Comparison of ENCODE assay signal across 8 cellular contexts in the genomic region with DNA sequence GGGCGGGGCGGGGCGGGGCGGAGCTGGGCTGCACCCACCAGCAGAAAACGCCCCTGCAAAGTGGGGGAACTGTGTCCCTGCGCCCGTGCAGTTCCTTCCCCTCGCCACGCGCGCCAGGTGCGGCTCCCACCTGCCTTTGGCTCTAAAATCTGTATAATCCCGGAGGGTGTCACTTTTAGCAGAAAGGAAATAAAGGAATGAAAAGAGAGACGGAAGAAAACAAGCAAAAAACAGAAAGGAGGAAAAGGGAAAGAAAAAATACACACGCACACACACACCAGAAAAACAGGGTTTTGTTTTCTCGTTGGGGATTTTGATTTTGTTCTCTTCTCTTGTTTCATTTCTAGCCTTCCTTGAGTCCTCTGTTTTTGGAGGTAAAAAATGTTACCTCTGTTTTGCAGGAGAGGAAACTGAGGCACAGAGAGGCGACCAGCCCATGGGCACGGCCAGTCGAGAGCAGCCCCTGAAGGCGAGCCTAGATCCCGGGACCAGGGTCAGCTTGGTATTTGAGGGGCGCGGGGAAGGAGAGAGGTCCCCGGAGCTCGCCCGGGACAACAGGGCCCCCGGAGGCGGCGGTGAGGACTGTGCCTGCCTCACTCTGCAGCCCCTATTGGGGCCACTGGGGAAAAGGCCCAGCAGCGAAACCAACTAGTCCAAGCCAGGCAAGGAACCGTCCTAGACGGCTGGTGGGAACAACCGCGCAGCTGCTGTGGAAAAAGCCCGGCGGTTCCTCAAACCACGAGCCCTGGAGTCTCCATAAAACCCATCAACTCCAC. TPM values are rescaled to one million over a fixed set of nuclear protein-coding genes. Genes with fewer than 3 reads are reported as not detected.
DNase-seq lines count a peak whose midpoint lies in the region; ATAC-seq, FAIRE-seq and TF ChIP-seq lines count a peak whose summit lies in the region.

No MANE protein-coding gene starts in this region.

- H3K9me3 ChIP-seq in adipocyte (ENCODE audit: control insufficient read depth, low read length) (no peaks in the 10 kb centered on the region), right lobe of liver (no peaks in the 10 kb centered on the region), uterus (no peaks in the 10 kb centered on the region)

- H3K36me3 ChIP-seq in adipocyte (ENCODE audit: control insufficient read depth, insufficient read depth, low read length, severe bottlenecking) (no peaks in the 10 kb centered on the region), right lobe of liver (no peaks in the 10 kb centered on the region), uterus (no peaks in the 10 kb centered on the region)

- ATAC-seq in right lobe of liver, result no peak

- intact Hi-C loops in right lobe of liver (cut with DNase I), result loop anchor here in 1 of 2 donors (10.0 kb wide), 1 partner anchor 65 kb away; no protein-coding TSS in a partner anchor
- intact Hi-C loops in uterus (cut with DNase I; ENCODE audit: low total_unique reads), result no loop called here

- WGBS in right lobe of liver (ENCODE audit: insufficient coverage, low coverage, low lambda C conversion rate, missing lambda C conversion rate), result 2% methylated on average over 19 of the region's 37 CpGs

- TF ChIP-seq POLR2A in right lobe of liver (IDR thresholded peaks at IDR 0.05) (peak; percentile 3), uterus (IDR thresholded peaks at IDR 0.05) (no peak)

- H3K4me1 ChIP-seq in adipocyte (ENCODE audit: control insufficient read depth, insufficient read depth, low read length) (peaks cover 44% of the 10 kb centered on the region), right lobe of liver (peaks cover 0 to 39% (median 19%) of the 10 kb centered on the region in 4 donors), uterus (peaks cover 0 to 30% of the 10 kb centered on the region in 2 donors)

- H3K4me3 ChIP-seq in AG04449 (ENCODE audit: low read depth, low read length), result peak overlapping the region; percentile 55
- H3K4me3 ChIP-seq in adipocyte (ENCODE audit: low read length), result peak overlapping the region; percentile 77
- H3K4me3 ChIP-seq in right lobe of liver, result peak overlapping the region; percentile 88 to 99 (median 92)
- peak overlapping the region; percentile 46 to 75 for H3K4me3 ChIP-seq in uterus

- H3K27me3 ChIP-seq in adipocyte (replicated peaks; ENCODE audit: control insufficient read depth, insufficient read depth, low read length) (no peaks in the 10 kb centered on the region), right lobe of liver (no peaks in the 10 kb centered on the region), uterus (no peaks in the 10 kb centered on the region)

- H3K27ac ChIP-seq in right lobe of liver (peak overlapping the region in 2 of 3 donors; percentile 43 to 72), uterus (peak overlapping the region; percentile 40 to 86)

- CTCF ChIA-PET in AG04449 (lab: Yijun Ruan, JAX) (interaction anchor here (0.6 to 6.2 kb wide), 4 partner anchors 11 to 208 kb away, joined by 3 to 66 read pairs (median 4); partner anchors contain the start of gene LITAFD), HEK293T (lab: Yijun Ruan, JAX) (interaction anchor here (0.5 to 1.2 kb wide), 3 partner anchors 10 to 265 kb away, joined by 3 read pairs; partner anchors contain the start of gene LITAFD)

- DNase-seq in AG04449 (ENCODE audit: low read depth, low spot score) (no peak), HEK293T (ENCODE audit: extremely low spot score) (peak; percentile 44), adipocyte (ENCODE audit: low read depth) (no peak), right lobe of liver (no peak), uterus (no peak), NCI-H510A (lab: John Stamatoyannopoulos, UW) (no peak), urothelium cell line (ENCODE audit: low spot score) (no peak), amniotic stem cell (lab: John Stamatoyannopoulos, UW) (no peak)

- POLR2A ChIA-PET in AG04449 (lab: Yijun Ruan, JAX) (interaction anchor here (0.7 to 1.5 kb wide), 5 partner anchors 9 to 25 kb away, joined by 3 to 7 read pairs (median 5); no protein-coding TSS in a partner anchor), HEK293T (lab: Yijun Ruan, JAX) (interaction anchor here (0.6 to 2.2 kb wide), 14 partner anchors 9 to 222 kb away, joined by 3 to 9 read pairs (median 3); partner anchors contain the start of genes ABAT, HAPSTR1, PMM2 and TMEM186)

- H3K9ac ChIP-seq in adipocyte (ENCODE audit: low read length), result peak overlapping the region; percentile 74

- no peak for TF ChIP-seq CTCF in AG04449 (IDR thresholded peaks at IDR 0.05; ENCODE audit: insufficient read depth, low read length, missing control alignments)
- no peak for TF ChIP-seq CTCF in right lobe of liver (IDR thresholded peaks at IDR 0.05)
- TF ChIP-seq CTCF in uterus (IDR thresholded peaks at IDR 0.05), result peak in 1 of 4 experiments; percentile 8

- FAIRE-seq in urothelium cell line (lab: Jason Lieb, UNC), result no peak

TF ChIP-seq in HEK293T, 16 proteins besides CTCF, POLR2A, EP300 and RAD21:
- no peak for TF ChIP-seq TARDBP (IDR thresholded peaks at IDR 0.05)
- no peak for TF ChIP-seq SUZ12 (IDR thresholded peaks at IDR 0.05)
- TF ChIP-seq PKNOX1 (IDR thresholded peaks at IDR 0.05), result no peak
- TF ChIP-seq CTBP1 (IDR thresholded peaks at IDR 0.05; ENCODE audit: borderline replicate concordance), result no peak

RNA-seq across cellular contexts. Expression of gene CARHSP1, which starts 0.6 kb away (rescaled TPM):
- total RNA-seq in right lobe of liver (100 to 1,000 TPM in 1 of 6 experiments, 10 to 100 TPM in 5; 61.5 to 132 (median 73.1) TPM), uterus (10 to 100 TPM; 20.0 to 79.2 (median 67.4) TPM)

RNA-seq across cellular contexts. Expression of gene LITAFD, which starts 12.8 kb away (rescaled TPM):
- total RNA-seq in right lobe of liver (not detected), uterus (not detected)
